In genomic region chr3:13217253-13217652, GRCh38 we compare ENCODE assay signal across 9 cellular contexts.
"Had no signal": no experiment of that assay in that cellular context is flagged by ENCODE, and none has a peak within 500 bp of the region (broad histone marks: within the 10 kb centered on the region; RNA-seq: fewer than 3 reads in every experiment).

No MANE protein-coding gene starts in this region.

- DNase-seq: H9, HCEC 1CT, HFFc6, KG1 had no signal

- H2AFZ ChIP-seq: GM23338 had no signal

- H3K27ac ChIP-seq: HL-60 had no signal

- ATAC-seq: GM23338, HepG2 had no signal

- H3K4me3 Mint-ChIP-seq: GM23338, H9, HFFc6 had no signal

- H3K4me2 ChIP-seq: GM23338 had no signal

- H3K27ac Mint-ChIP-seq: GM23338, H9, HFFc6 had no signal

- H3K9me3 Mint-ChIP-seq: GM23338, H9, HFFc6 had no signal

- H3K4me3 ChIP-seq: GM23338 had no signal

- FAIRE-seq: H1, H54, HepG2 had no signal
